ENCODE assay signal across 8 cellular contexts in genomic region chr1:28115267-28115666, GRCh38. TPM values are rescaled to one million over a fixed set of nuclear protein-coding genes. Genes with fewer than 3 reads are reported as not detected.
DNase-seq lines count a peak whose midpoint lies in the region; ATAC-seq and TF ChIP-seq lines count a peak whose summit lies in the region.

No MANE protein-coding gene starts in this region.

- POLR2A ChIA-PET in PC-9 (lab: Charles Lee; ENCODE audit: unreplicated experiment), result no interaction called here

- H3K9me3 ChIP-seq in PC-9 (ENCODE audit: insufficient read depth, low read depth) (no peaks in the 10 kb centered on the region), SJCRH30 (replicated peaks) (no peaks in the 10 kb centered on the region)

- peak overlapping the region; percentile 34 for H3K27ac Mint-ChIP-seq in activated naive CD8-positive, alpha-beta T cell

- BruUV-seq in PC-9 (replicated peaks; lab: Mats Ljungman, UMichigan), result no TSS peak

- no peaks in the 10 kb centered on the region for H3K9me3 Mint-ChIP-seq in activated naive CD8-positive, alpha-beta T cell (ENCODE audit: low read depth)

- CTCF ChIA-PET in PC-9 (lab: Charles Lee), result no interaction called here

- no peaks in the 10 kb centered on the region for H3K79me2 ChIP-seq in PC-9 (ENCODE audit: low read depth)

- H3K27me3 Mint-ChIP-seq in activated naive CD8-positive, alpha-beta T cell, result peaks cover 1% of the 10 kb centered on the region

- no peak overlapping the region for H3K4me2 ChIP-seq in PC-9

- peaks cover 9% of the 10 kb centered on the region for H3K4me1 Mint-ChIP-seq in activated naive CD8-positive, alpha-beta T cell (ENCODE audit: low read depth)

- peak; percentile 90 for DNase-seq in GF-D8 (lab: John Stamatoyannopoulos, UW)
- no peak for DNase-seq in PC-9
- peak; percentile 66 for DNase-seq in stimulated activated CD4-positive, alpha-beta T cell treated with anti-CD3 and anti-CD28 coated beads, Interleukin-15, amount 100 ng/mL, for 24 hours
- DNase-seq in hypothalamus (lab: John Stamatoyannopoulos, UW), result no peak
- DNase-seq in SJCRH30, result no peak
- no peak for DNase-seq in anterior cingulate cortex (lab: John Stamatoyannopoulos, UW)

- no peaks in the 10 kb centered on the region for H4K20me1 ChIP-seq in PC-9 (ENCODE audit: insufficient read depth)

- H3K36me3 ChIP-seq in PC-9 (ENCODE audit: low read depth) (no peaks in the 10 kb centered on the region), SJCRH30 (no peaks in the 10 kb centered on the region)

- 0 out of 2 replicates have a peak overlapping the region, but pooled peaks have one; percentile 48 for H2AFZ ChIP-seq in PC-9

- no peak for TF ChIP-seq CTCF in PC-9 (conservative IDR thresholded peaks at IDR 0.05)

- no peak for ATAC-seq in GM21576 (IDR thresholded peaks at IDR 0.05; ENCODE audit: unreplicated experiment)

- H3K27ac ChIP-seq in PC-9, result peak overlapping the region; percentile 29; the same call in 1 of the 2 replicates
- no peak overlapping the region for H3K27ac ChIP-seq in SJCRH30

- H3K27me3 ChIP-seq in PC-9 (ENCODE audit: insufficient read depth, low read depth) (no peaks in the 10 kb centered on the region), SJCRH30 (no peaks in the 10 kb centered on the region; the same call in 1 of the 2 replicates)

- no peaks in the 10 kb centered on the region for H3K36me3 Mint-ChIP-seq in activated naive CD8-positive, alpha-beta T cell

- H3K4me1 ChIP-seq in PC-9 (replicated peaks; ENCODE audit: insufficient read depth) (peaks cover 26% of the 10 kb centered on the region), SJCRH30 (no peaks in the 10 kb centered on the region)

- H3K4me3 ChIP-seq in PC-9 (no peak overlapping the region), SJCRH30 (no peak overlapping the region)

- H3K9me2 ChIP-seq in PC-9 (ENCODE audit: insufficient read depth), result no peaks in the 10 kb centered on the region

- H3K4me3 Mint-ChIP-seq in activated naive CD8-positive, alpha-beta T cell, result no peak overlapping the region

- no peaks in the 10 kb centered on the region for H3F3A ChIP-seq in PC-9 (ENCODE audit: insufficient read depth, low read depth)

- intact Hi-C loops in PC-9 (cut with micrococcal nuclease; ENCODE audit: unreplicated experiment), result no loop called here

RNA-seq across cellular contexts. Expression of gene EYA3, which starts 26.9 kb away (rescaled TPM):
- total RNA-seq in PC-9 (2021), result 9.6 and 19.0 TPM in 2 replicates
- 37.6 and 40.0 TPM in 2 replicates for total RNA-seq in SJCRH30 (2014; rRNA removed; shearing (Covaris generic))

Comparison
In these comparisons a context has a peak if more than half of its experiments do, and no peak if none do; other contexts are left out.
1. DNase-seq: peak in GF-D8 (single experiment) and stimulated activated CD4-positive, alpha-beta T cell treated with anti-CD3 and anti-CD28 coated beads, Interleukin-15, amount 100 ng/mL, for 24 hours (single experiment); none in PC-9 (0 of 2), hypothalamus (0 of 51), SJCRH30 (0 of 2) and anterior cingulate cortex (0 of 58).